In the genomic region with DNA sequence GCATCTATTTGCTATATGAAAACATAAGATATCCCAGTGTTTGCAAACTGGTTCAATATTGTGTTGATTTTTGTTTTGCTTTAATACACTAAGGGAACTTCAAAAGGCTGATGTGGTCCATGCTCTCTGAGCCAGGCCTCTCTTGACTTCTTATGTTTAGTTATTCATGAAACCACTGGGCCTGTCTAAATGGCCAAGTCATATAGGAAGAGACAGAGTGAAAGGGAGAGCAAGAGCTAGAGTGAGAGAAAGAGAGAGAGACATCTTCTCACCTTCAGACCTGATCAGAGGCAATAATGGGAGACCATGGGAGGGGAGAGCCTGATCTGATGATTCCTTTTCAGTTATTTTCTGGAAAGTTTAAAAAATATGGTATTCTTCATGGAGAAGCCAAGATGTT, we compare ENCODE assay signal across 24 cellular contexts. TPM values are rescaled to one million over a fixed set of nuclear protein-coding genes. Genes with fewer than 3 reads are reported as not detected.
DNase-seq lines count a peak whose midpoint lies in the region; ATAC-seq and TF ChIP-seq lines count a peak whose summit lies in the region.
"Had no signal": no experiment of that assay in that cellular context is flagged by ENCODE, and none has a peak within 500 bp of the region (broad histone marks: within the 10 kb centered on the region; RNA-seq: fewer than 3 reads in every experiment).

No MANE protein-coding gene starts in this region.

- H3K4me1 ChIP-seq in breast epithelium (peaks cover 3 to 4% of the 10 kb centered on the region in 2 donors), mammary epithelial cell (ENCODE audit: insufficient read depth, low read length) (peaks cover 8% of the 10 kb centered on the region)

- peaks cover 6% of the 10 kb centered on the region for H3K79me2 ChIP-seq in mammary epithelial cell (ENCODE audit: insufficient read depth, low read length)

- H3K36me3 ChIP-seq in breast epithelium (no peaks in the 10 kb centered on the region), mammary epithelial cell (ENCODE audit: insufficient read depth, low read length) (no peaks in the 10 kb centered on the region)
- H3K36me3 ChIP-seq: right lobe of liver had no signal

- H3K4me2 ChIP-seq in mammary epithelial cell (ENCODE audit: insufficient read depth, low read depth, low read length), result no peak overlapping the region
- H3K4me2 ChIP-seq: SK-N-SH had no signal

- H3K9me3 ChIP-seq in breast epithelium (no peaks in the 10 kb centered on the region), mammary epithelial cell (replicated peaks; ENCODE audit: insufficient read depth, low read length) (no peaks in the 10 kb centered on the region), T-helper 17 cell (ENCODE audit: control insufficient read depth, low read length, poor library complexity, severe bottlenecking) (no peaks in the 10 kb centered on the region)
- H3K9me3 ChIP-seq: right lobe of liver, SK-N-SH had no signal

- peaks cover 42% of the 10 kb centered on the region for H3K4me1 Mint-ChIP-seq in T-helper 17 cell
- peaks cover 7% of the 10 kb centered on the region for H3K4me1 Mint-ChIP-seq in memory B cell

- peak overlapping the region; percentile 13 for H3K4me3 Mint-ChIP-seq in T-helper 17 cell
- H3K4me3 Mint-ChIP-seq in memory B cell, result no peak overlapping the region
- H3K4me3 Mint-ChIP-seq: CD8-positive, alpha-beta T cell; central memory CD8-positive, alpha-beta T cell; mesothelial cell of epicardium; nephron had no signal

- H3K36me3 Mint-ChIP-seq in T-helper 17 cell (ENCODE audit: low read depth), result no peaks in the 10 kb centered on the region
- H3K36me3 Mint-ChIP-seq in memory B cell, result no peaks in the 10 kb centered on the region
- H3K36me3 Mint-ChIP-seq: CD8-positive, alpha-beta T cell; mesothelial cell of epicardium had no signal

- in situ Hi-C loops in mammary epithelial cell (cut with MboI; ENCODE audit: low sequenced_read_pairs in 2 of 2), result loop anchor here in 1 of 2 donors (5.0 kb wide), 1 partner anchor 47 kb away; no protein-coding TSS in a partner anchor

- H3K4me3 ChIP-seq in breast epithelium (no peak overlapping the region), mammary epithelial cell (replicated peaks in 1 of 3; ENCODE audit: insufficient read depth in 1 of 3, low read depth in 2 of 3, low read length in 3 of 3) (no peak overlapping the region)
- H3K4me3 ChIP-seq: heart right ventricle, right lobe of liver had no signal

- no peaks in the 10 kb centered on the region for H3K27me3 Mint-ChIP-seq in T-helper 17 cell
- no peaks in the 10 kb centered on the region for H3K27me3 Mint-ChIP-seq in memory B cell
- H3K27me3 Mint-ChIP-seq: central memory CD8-positive, alpha-beta T cell had no signal

- no peak for ATAC-seq in T-helper 17 cell
- ATAC-seq in memory B cell (ENCODE audit: low read depth), result no peak
- ATAC-seq in HG03520 (IDR thresholded peaks at IDR 0.05; ENCODE audit: unreplicated experiment), result no peak
- ATAC-seq in GM18498 (IDR thresholded peaks at IDR 0.05; ENCODE audit: unreplicated experiment), result no peak
- ATAC-seq in HG03457 (IDR thresholded peaks at IDR 0.05; ENCODE audit: unreplicated experiment), result no peak
- ATAC-seq: CD8-positive, alpha-beta T cell; heart right ventricle; right lobe of liver had no signal

- no peaks in the 10 kb centered on the region for H3K27me3 ChIP-seq in breast epithelium
- no peaks in the 10 kb centered on the region for H3K27me3 ChIP-seq in mammary epithelial cell (ENCODE audit: insufficient read depth, low read length)
- H3K27me3 ChIP-seq: heart right ventricle, right lobe of liver had no signal

- H3K9ac ChIP-seq in mammary epithelial cell (ENCODE audit: insufficient read depth, low read length), result no peak overlapping the region
- H3K9ac ChIP-seq: SK-N-SH had no signal

- no TSS peak for BruUV-seq in mammary epithelial cell (replicated peaks; lab: Mats Ljungman, UMichigan)

- no peak overlapping the region for H2AFZ ChIP-seq in mammary epithelial cell (ENCODE audit: low read depth, low read length)

- DNase-seq in breast epithelium (ENCODE audit: low spot score in 2 of 2) (no peak), mammary epithelial cell (no peak), T-helper 17 cell (no peak), memory B cell (ENCODE audit: low spot score in 2 of 2) (no peak)
- DNase-seq: activated CD4-positive, alpha-beta T cell treated with anti-CD3 and anti-CD28 coated beads for 1 hour; activated CD8-positive, alpha-beta memory T cell treated with anti-CD3 and anti-CD28 coated beads, Interleukin-2, amount 50 U/mL, for 48 hours; activated gamma-delta T cell treated with Interleukin-2 at 50 U/mL for 16 hours; anterior cingulate cortex; CD8-positive, alpha-beta T cell; GF-D8; HCEC 1CT; heart right ventricle; NCI-H1694 treated with DMSO at 0.1 percent for 48 hours; NCI-H69; right lobe of liver; SK-N-SH; T1000 had no signal

- CTCF ChIA-PET in mammary epithelial cell (lab: Charles Lee; ENCODE audit: low non-redundant PET), result no interaction called here

- TF ChIP-seq POLR2A in breast epithelium (IDR thresholded peaks at IDR 0.05), result no peak

- dilution Hi-C loops in mammary epithelial cell (cut with HindIII; ENCODE audit: low sequenced_read_pairs), result no loop called here

- intact Hi-C loops in breast epithelium (cut with DNase I; ENCODE audit: low total_unique reads), result no loop called here
- intact Hi-C loops in mammary epithelial cell (cut with micrococcal nuclease), result no loop called here

- H3K9me3 Mint-ChIP-seq in memory B cell, result peaks cover 3% of the 10 kb centered on the region
- H3K9me3 Mint-ChIP-seq: mesothelial cell of epicardium, nephron had no signal

- H3K27ac Mint-ChIP-seq in T-helper 17 cell, result peak overlapping the region; percentile 84
- peak overlapping the region; percentile 10 for H3K27ac Mint-ChIP-seq in memory B cell

- H3K27ac ChIP-seq in breast epithelium (peak overlapping the region; percentile 33 to 59), mammary epithelial cell (ENCODE audit: insufficient read depth, low read depth, low read length) (no peak overlapping the region)
- H3K27ac ChIP-seq: right lobe of liver, RWPE1 had no signal

- TF ChIP-seq CTCF in breast epithelium (IDR thresholded peaks at IDR 0.05), result no peak
- TF ChIP-seq CTCF in mammary epithelial cell (conservative IDR thresholded peaks at IDR 0.05 in 1 of 2, IDR thresholded peaks at IDR 0.05 in 1 of 2; ENCODE audit: extremely low read depth in 1 of 2, insufficient read depth in 1 of 2, low read depth in 1 of 2, low read length in 2 of 2), result no peak

- no peaks in the 10 kb centered on the region for H4K20me1 ChIP-seq in mammary epithelial cell (ENCODE audit: insufficient read depth, low read length)

RNA-seq across cellular contexts. Expression of a gene that starts 6.1 kb away (rescaled TPM):
- total RNA-seq in breast epithelium (10 to 100 TPM; 26.9 to 51.5 (median 47.3) TPM), mammary epithelial cell (10 to 100 TPM; 50.0 to 71.8 TPM), T-helper 17 cell (10 to 100 TPM; 80.0 to 82.8 TPM)
- polyA plus RNA-seq in mammary epithelial cell, result 46.5 TPM
- polyA minus RNA-seq in mammary epithelial cell, result 125 TPM

RNA-seq across cellular contexts. Expression of a gene that starts 32.0 kb away (rescaled TPM):
- total RNA-seq in breast epithelium (1,000 to 10,000 TPM in 2 of 3 donors, 10 to 100 TPM in 1; 87.9 to 1,054 (median 1,036) TPM), mammary epithelial cell (100 to 1,000 TPM in 1 of 2 donors, 10 to 100 TPM in 1; 20.7 to 341 TPM), T-helper 17 cell (1 to 10 TPM; 3.8 to 4.6 TPM)
- polyA plus RNA-seq in mammary epithelial cell, result 24.0 TPM
- polyA minus RNA-seq in mammary epithelial cell, result 5.5 TPM
